In the genomic region with DNA sequence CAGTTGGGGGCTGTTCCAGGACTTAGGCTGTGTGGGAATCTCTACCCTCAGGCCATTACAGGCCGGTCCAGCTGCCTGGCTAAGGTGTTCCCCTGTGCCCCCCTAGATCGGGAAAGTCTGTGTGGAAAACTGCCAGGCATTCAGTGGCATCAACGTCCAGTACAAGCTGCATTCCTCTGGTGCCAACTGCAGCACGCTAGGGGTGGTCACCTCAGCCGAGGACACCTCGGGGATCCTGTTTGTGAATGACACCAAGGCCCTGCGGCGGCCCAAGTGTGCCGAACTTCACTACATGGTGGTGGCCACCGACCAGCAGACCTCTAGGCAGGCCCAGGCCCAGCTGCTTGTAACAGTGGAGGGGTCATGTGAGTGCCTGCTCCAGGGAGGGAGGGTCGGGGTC, we compare ENCODE assay signal across 19 cellular contexts. TPM values are rescaled to one million over a fixed set of nuclear protein-coding genes. Genes with fewer than 3 reads are reported as not detected.
"Had no signal": no experiment of that assay in that cellular context is flagged by ENCODE, and none has a peak within 500 bp of the region (broad histone marks: within the 10 kb centered on the region; RNA-seq: fewer than 3 reads in every experiment).

No MANE protein-coding gene starts in this region.

- H3K27ac ChIP-seq: body of pancreas, cardiac muscle cell, thoracic aorta, upper lobe of right lung had no signal

- H3K27me3 ChIP-seq: body of pancreas, cardiac muscle cell, spleen, upper lobe of right lung had no signal

- ATAC-seq: activated CD8-positive, alpha-beta memory T cell treated with anti-CD3 and anti-CD28 coated beads, Interleukin-2, amount 10 ng/mL, durations not matched to agents 7 days and 5 days; activated CD8-positive, alpha-beta T cell treated with anti-CD3 and anti-CD28 coated beads for 36 hours; body of pancreas; esophagus mucosa; naive thymus-derived CD4-positive, alpha-beta T cell; upper lobe of right lung had no signal

- H3K9me3 ChIP-seq: body of pancreas, spleen, thoracic aorta, upper lobe of right lung had no signal

- H3K4me1 ChIP-seq: body of pancreas, upper lobe of right lung had no signal

- H3K36me3 ChIP-seq: cardiac muscle cell, spleen, thoracic aorta, upper lobe of right lung had no signal

- FAIRE-seq: frontal cortex had no signal

- DNase-seq: activated CD4-positive, alpha-beta T cell treated with anti-CD3 and anti-CD28 coated beads for 48 hours; activated CD8-positive, alpha-beta memory T cell treated with anti-CD3 and anti-CD28 coated beads, Interleukin-2, amount 10 ng/mL, durations not matched to agents 7 days and 5 days; activated CD8-positive, alpha-beta T cell treated with anti-CD3 and anti-CD28 coated beads for 36 hours; activated gamma-delta T cell; activated naive CD4-positive, alpha-beta T cell treated with anti-CD3 and anti-CD28 coated beads, Interleukin-2, amount 50 U/mL, for 16 hours; activated T-cell treated with anti-CD3 and anti-CD28 coated beads for 4 hours; anterior cingulate cortex; body of pancreas; effector memory CD4-positive, alpha-beta T cell; hippocampal formation; naive thymus-derived CD4-positive, alpha-beta T cell; stimulated activated CD4-positive, alpha-beta T cell treated with anti-CD3 and anti-CD28 coated beads, Interleukin-4, amount 100 ng/mL, for 1 hour; stimulated activated naive CD4-positive, alpha-beta T cell treated with Interleukin-2 at 50 U/mL for 16 hours; upper lobe of right lung had no signal

- H3K4me3 ChIP-seq: body of pancreas, cardiac muscle cell, spleen, thoracic aorta, upper lobe of right lung had no signal

RNA-seq across cellular contexts. Expression of a gene that starts 34.2 kb away (rescaled TPM):
- polyA plus RNA-seq: cardiac muscle cell; naive thymus-derived CD4-positive, alpha-beta T cell had no signal
